ENCODE assay signal across 2 cellular contexts in the genomic region with DNA sequence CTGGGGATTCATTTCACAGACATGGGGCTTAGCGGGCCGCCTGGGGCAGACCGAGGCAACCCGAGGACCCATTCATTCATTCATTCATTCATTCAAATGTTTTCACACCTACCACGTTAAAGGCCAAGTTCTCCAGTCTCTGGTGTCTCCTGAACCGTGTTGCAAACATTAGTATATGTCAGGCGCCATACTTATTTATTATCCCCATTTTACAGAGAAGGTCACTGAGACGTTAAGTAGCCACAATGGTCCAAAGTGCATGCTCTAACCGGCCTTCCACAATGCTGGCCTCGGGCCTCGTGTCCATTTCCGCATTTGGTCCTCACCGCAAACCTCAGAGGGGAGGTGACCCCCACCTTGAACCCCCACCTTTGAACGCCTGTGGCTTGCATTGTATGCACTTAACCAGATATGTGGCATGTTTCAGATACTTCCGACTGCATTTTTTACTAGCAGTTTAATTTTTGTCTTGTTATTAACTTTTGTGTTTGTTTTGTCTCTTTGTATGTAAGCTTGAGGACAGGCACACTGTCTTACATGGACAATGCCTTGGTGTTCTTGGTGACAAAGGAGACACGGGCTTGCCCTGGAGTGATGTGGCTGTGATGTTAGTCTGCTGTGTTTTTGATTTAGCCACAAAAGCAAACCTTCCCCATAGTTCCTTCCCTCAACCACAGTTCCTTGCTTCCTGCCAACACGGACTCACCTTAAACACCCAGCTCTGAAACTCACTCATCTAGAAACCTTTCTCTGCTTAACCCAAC.
TF ChIP-seq lines count a peak whose summit lies in the region.

No MANE protein-coding gene starts in this region.

TF ChIP-seq in SK-N-SH, 30 proteins besides CTCF, POLR2A, EP300 and RAD21 (continued from another document):
- TF ChIP-seq TAF1 (IDR thresholded peaks at IDR 0.05; ENCODE audit: borderline replicate concordance, low read depth, low read length) (no peak), EZH2phosphoT487 (IDR thresholded peaks at IDR 0.05; ENCODE audit: borderline replicate concordance, low read depth) (no peak), CHD2 (IDR thresholded peaks at IDR 0.05; ENCODE audit: low read length, partially characterized antibody) (no peak)
- TF ChIP-seq, protein P1, sequence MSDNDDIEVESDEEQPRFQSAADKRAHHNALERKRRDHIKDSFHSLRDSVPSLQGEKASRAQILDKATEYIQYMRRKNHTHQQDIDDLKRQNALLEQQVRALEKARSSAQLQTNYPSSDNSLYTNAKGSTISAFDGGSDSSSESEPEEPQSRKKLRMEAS (IDR thresholded peaks at IDR 0.05; ENCODE audit: low read depth): no peak
- TF ChIP-seq, protein P2, sequence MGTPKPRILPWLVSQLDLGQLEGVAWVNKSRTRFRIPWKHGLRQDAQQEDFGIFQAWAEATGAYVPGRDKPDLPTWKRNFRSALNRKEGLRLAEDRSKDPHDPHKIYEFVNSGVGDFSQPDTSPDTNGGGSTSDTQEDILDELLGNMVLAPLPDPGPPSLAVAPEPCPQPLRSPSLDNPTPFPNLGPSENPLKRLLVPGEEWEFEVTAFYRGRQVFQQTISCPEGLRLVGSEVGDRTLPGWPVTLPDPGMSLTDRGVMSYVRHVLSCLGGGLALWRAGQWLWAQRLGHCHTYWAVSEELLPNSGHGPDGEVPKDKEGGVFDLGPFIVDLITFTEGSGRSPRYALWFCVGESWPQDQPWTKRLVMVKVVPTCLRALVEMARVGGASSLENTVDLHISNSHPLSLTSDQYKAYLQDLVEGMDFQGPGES (IDR thresholded peaks at IDR 0.05; ENCODE audit: low read depth, low read length): no peak

TF ChIP-seq in SK-N-SH treated with all-trans-retinoic acid at 6 μM for 48 hours, 23 proteins besides CTCF, POLR2A, EP300 and RAD21 (continued from another document):
- TF ChIP-seq, protein P3, sequence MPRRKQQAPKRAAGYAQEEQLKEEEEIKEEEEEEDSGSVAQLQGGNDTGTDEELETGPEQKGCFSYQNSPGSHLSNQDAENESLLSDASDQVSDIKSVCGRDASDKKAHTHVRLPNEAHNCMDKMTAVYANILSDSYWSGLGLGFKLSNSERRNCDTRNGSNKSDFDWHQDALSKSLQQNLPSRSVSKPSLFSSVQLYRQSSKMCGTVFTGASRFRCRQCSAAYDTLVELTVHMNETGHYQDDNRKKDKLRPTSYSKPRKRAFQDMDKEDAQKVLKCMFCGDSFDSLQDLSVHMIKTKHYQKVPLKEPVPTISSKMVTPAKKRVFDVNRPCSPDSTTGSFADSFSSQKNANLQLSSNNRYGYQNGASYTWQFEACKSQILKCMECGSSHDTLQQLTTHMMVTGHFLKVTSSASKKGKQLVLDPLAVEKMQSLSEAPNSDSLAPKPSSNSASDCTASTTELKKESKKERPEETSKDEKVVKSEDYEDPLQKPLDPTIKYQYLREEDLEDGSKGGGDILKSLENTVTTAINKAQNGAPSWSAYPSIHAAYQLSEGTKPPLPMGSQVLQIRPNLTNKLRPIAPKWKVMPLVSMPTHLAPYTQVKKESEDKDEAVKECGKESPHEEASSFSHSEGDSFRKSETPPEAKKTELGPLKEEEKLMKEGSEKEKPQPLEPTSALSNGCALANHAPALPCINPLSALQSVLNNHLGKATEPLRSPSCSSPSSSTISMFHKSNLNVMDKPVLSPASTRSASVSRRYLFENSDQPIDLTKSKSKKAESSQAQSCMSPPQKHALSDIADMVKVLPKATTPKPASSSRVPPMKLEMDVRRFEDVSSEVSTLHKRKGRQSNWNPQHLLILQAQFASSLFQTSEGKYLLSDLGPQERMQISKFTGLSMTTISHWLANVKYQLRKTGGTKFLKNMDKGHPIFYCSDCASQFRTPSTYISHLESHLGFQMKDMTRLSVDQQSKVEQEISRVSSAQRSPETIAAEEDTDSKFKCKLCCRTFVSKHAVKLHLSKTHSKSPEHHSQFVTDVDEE (CRISPR knock-in tag; IDR thresholded peaks at IDR 0.05): no peak
- no peak for TF ChIP-seq PPARA (CRISPR knock-in tag; IDR thresholded peaks at IDR 0.05; ENCODE audit: borderline replicate concordance)
- TF ChIP-seq ISL1 (CRISPR knock-in tag; IDR thresholded peaks at IDR 0.05): no peak
- no peak for TF ChIP-seq RARB (CRISPR knock-in tag; IDR thresholded peaks at IDR 0.05)
- TF ChIP-seq, protein P4, sequence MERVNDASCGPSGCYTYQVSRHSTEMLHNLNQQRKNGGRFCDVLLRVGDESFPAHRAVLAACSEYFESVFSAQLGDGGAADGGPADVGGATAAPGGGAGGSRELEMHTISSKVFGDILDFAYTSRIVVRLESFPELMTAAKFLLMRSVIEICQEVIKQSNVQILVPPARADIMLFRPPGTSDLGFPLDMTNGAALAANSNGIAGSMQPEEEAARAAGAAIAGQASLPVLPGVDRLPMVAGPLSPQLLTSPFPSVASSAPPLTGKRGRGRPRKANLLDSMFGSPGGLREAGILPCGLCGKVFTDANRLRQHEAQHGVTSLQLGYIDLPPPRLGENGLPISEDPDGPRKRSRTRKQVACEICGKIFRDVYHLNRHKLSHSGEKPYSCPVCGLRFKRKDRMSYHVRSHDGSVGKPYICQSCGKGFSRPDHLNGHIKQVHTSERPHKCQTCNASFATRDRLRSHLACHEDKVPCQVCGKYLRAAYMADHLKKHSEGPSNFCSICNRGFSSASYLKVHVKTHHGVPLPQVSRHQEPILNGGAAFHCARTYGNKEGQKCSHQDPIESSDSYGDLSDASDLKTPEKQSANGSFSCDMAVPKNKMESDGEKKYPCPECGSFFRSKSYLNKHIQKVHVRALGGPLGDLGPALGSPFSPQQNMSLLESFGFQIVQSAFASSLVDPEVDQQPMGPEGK (CRISPR knock-in tag; IDR thresholded peaks at IDR 0.05; ENCODE audit: borderline replicate concordance): no peak
- no peak for TF ChIP-seq SNAI2 (CRISPR knock-in tag; IDR thresholded peaks at IDR 0.05)
- TF ChIP-seq GLIS3 (CRISPR knock-in tag; IDR thresholded peaks at IDR 0.05): no peak
- no peak for TF ChIP-seq ZNF70 (CRISPR knock-in tag; IDR thresholded peaks at IDR 0.05)
- TF ChIP-seq ESRRG (CRISPR knock-in tag; IDR thresholded peaks at IDR 0.05): no peak
- no peak for TF ChIP-seq TOX (CRISPR knock-in tag; IDR thresholded peaks at IDR 0.05; ENCODE audit: borderline replicate concordance)
- TF ChIP-seq, protein P5, sequence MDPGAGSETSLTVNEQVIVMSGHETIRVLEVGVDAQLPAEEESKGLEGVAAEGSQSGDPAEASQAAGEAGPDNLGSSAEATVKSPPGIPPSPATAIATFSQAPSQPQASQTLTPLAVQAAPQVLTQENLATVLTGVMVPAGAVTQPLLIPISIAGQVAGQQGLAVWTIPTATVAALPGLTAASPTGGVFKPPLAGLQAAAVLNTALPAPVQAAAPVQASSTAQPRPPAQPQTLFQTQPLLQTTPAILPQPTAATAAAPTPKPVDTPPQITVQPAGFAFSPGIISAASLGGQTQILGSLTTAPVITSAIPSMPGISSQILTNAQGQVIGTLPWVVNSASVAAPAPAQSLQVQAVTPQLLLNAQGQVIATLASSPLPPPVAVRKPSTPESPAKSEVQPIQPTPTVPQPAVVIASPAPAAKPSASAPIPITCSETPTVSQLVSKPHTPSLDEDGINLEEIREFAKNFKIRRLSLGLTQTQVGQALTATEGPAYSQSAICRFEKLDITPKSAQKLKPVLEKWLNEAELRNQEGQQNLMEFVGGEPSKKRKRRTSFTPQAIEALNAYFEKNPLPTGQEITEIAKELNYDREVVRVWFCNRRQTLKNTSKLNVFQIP (CRISPR knock-in tag; IDR thresholded peaks at IDR 0.05; ENCODE audit: borderline replicate concordance, low read depth): no peak
- no peak for TF ChIP-seq ZFP3 (CRISPR knock-in tag; IDR thresholded peaks at IDR 0.05)
- no peak for TF ChIP-seq CSDC2 (CRISPR knock-in tag; IDR thresholded peaks at IDR 0.05)
- no peak for TF ChIP-seq ZFP30 (CRISPR knock-in tag; IDR thresholded peaks at IDR 0.05)
- TF ChIP-seq, protein P6, sequence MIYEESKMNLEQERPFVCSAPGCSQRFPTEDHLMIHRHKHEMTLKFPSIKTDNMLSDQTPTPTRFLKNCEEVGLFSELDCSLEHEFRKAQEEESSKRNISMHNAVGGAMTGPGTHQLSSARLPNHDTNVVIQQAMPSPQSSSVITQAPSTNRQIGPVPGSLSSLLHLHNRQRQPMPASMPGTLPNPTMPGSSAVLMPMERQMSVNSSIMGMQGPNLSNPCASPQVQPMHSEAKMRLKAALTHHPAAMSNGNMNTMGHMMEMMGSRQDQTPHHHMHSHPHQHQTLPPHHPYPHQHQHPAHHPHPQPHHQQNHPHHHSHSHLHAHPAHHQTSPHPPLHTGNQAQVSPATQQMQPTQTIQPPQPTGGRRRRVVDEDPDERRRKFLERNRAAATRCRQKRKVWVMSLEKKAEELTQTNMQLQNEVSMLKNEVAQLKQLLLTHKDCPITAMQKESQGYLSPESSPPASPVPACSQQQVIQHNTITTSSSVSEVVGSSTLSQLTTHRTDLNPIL (CRISPR knock-in tag; IDR thresholded peaks at IDR 0.05; ENCODE audit: low read depth): no peak
- TF ChIP-seq, protein P7, sequence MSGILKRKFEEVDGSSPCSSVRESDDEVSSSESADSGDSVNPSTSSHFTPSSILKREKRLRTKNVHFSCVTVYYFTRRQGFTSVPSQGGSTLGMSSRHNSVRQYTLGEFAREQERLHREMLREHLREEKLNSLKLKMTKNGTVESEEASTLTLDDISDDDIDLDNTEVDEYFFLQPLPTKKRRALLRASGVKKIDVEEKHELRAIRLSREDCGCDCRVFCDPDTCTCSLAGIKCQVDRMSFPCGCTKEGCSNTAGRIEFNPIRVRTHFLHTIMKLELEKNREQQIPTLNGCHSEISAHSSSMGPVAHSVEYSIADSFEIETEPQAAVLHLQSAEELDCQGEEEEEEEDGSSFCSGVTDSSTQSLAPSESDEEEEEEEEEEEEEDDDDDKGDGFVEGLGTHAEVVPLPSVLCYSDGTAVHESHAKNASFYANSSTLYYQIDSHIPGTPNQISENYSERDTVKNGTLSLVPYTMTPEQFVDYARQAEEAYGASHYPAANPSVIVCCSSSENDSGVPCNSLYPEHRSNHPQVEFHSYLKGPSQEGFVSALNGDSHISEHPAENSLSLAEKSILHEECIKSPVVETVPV (CRISPR knock-in tag; IDR thresholded peaks at IDR 0.05): no peak
- no peak for TF ChIP-seq ARNTL (CRISPR knock-in tag; IDR thresholded peaks at IDR 0.05; ENCODE audit: borderline replicate concordance, low read depth)
- no peak for TF ChIP-seq TCF4 (CRISPR knock-in tag; IDR thresholded peaks at IDR 0.05; ENCODE audit: borderline replicate concordance)
- no peak for TF ChIP-seq ZNF8 (CRISPR knock-in tag; IDR thresholded peaks at IDR 0.05)
TF ChIP-seq in SK-N-SH treated with all-trans-retinoic acid at 6 μM for 48 hours: peak in this region for 0.
